Comparison of ENCODE assay signal across 10 cellular contexts in the genomic region with DNA sequence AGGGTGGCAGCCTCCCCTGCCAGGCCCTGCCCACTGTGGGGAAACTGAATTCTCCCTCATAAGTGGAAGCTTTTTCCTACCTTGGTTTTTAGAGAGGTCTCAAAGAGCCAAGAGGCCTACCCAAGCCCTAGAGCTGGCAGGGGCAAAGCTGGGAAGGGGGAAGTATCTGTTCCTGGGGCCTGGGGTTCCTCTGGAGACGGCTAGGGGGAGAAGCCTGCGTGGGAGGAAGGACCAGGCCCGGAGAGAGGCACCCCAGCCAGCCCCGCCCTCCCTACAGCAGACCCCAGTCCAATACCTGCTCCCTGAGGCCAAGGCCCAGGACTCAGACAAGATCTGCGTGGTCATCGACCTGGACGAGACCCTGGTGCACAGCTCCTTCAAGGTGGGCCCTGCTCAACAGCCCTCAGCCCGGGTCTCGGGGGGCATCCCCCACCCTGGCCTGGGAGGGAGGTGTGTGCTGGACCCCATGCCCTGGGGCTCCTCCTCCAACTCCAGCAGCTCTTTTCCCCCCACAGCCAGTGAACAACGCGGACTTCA. TPM values are rescaled to one million over a fixed set of nuclear protein-coding genes. Genes with fewer than 3 reads are reported as not detected.
DNase-seq lines count a peak whose midpoint lies in the region; ATAC-seq, FAIRE-seq and TF ChIP-seq lines count a peak whose summit lies in the region.
"Had no signal": no experiment of that assay in that cellular context is flagged by ENCODE, and none has a peak within 500 bp of the region (broad histone marks: within the 10 kb centered on the region; RNA-seq: fewer than 3 reads in every experiment).

No MANE protein-coding gene starts in this region.

- peaks cover 68% of the 10 kb centered on the region for H3K4me1 Mint-ChIP-seq in CD14-positive monocyte

- peak; percentile 11 for TF ChIP-seq CTCF in CD14-positive monocyte (IDR thresholded peaks at IDR 0.05)
- no peak for TF ChIP-seq CTCF in RWPE1 (conservative IDR thresholded peaks at IDR 0.05; ENCODE audit: low read depth)
- TF ChIP-seq CTCF in esophagus muscularis mucosa (IDR thresholded peaks at IDR 0.05), result no peak
- no peak for TF ChIP-seq CTCF in parathyroid adenoma (IDR thresholded peaks at IDR 0.05)

- CTCF ChIA-PET in RWPE1 (lab: Yijun Ruan, JAX), result interaction anchor here (0.6 to 0.7 kb wide), 2 partner anchors 61 to 98 kb away, joined by 3 read pairs; no protein-coding TSS in a partner anchor

- peak; percentile 53 for DNase-seq in CD14-positive monocyte (ENCODE audit: low spot score)
- no peak for DNase-seq in RWPE1 (ENCODE audit: low spot score)
- no peak for DNase-seq in esophagus muscularis mucosa (ENCODE audit: extremely low spot score)
- no peak for DNase-seq in stimulated activated naive CD8-positive, alpha-beta T cell treated with anti-CD3 and anti-CD28 coated beads, Interleukin-15, Interleukin-2, amounts not matched to agents 100 U/mL and 50 U/mL, for 24 hours
- DNase-seq in DMS53 treated with DMSO at 0.1 percent for 48 hours (lab: John Stamatoyannopoulos, UW; ENCODE audit: unreplicated experiment), result no peak
- no peak for DNase-seq in RCC 7860 (ENCODE audit: low spot score)
- no peak for DNase-seq in NCI-H524 treated with DMSO at 0.1 percent for 48 hours (lab: John Stamatoyannopoulos, UW)
- DNase-seq: NCI-H1105 treated with DMSO at 0.1 percent for 48 hours had no signal

- TF ChIP-seq EP300 in esophagus muscularis mucosa (IDR thresholded peaks at IDR 0.05), result no peak

- POLR2A ChIA-PET in RWPE1 (lab: Yijun Ruan, JAX; ENCODE audit: low non-redundant PET), result no interaction called here

- peak overlapping the region; percentile 93 to 98 for H3K4me3 Mint-ChIP-seq in CD14-positive monocyte

- H3K27ac ChIP-seq in RWPE1 (peak overlapping the region; percentile 99), esophagus muscularis mucosa (replicated peaks in 1 of 4) (peak overlapping the region; percentile 98 to 100 (median 100)), parathyroid adenoma (peak overlapping the region; percentile 7)

- H3K9me3 Mint-ChIP-seq in CD14-positive monocyte, result peaks cover 0 to 4% (median 0%) of the 10 kb centered on the region in 7 donors

- H3K9ac ChIP-seq in parathyroid adenoma, result no peak overlapping the region

- no peak for FAIRE-seq in RCC 7860 (lab: Jason Lieb, UNC)
- FAIRE-seq: endothelial cell of umbilical vein had no signal

- no peaks in the 10 kb centered on the region for H3K9me3 ChIP-seq in esophagus muscularis mucosa
- H3K9me3 ChIP-seq in parathyroid adenoma (ENCODE audit: control insufficient read depth, low read length), result no peaks in the 10 kb centered on the region

- intact Hi-C loops in CD14-positive monocyte (cut with micrococcal nuclease) (loop anchor here (10.0 kb wide), 2 partner anchors 163 to 273 kb away; a partner anchor contains a TSS), esophagus muscularis mucosa (cut with DNase I) (no loop called here)

- peaks cover 26 to 41% (median 41%) of the 10 kb centered on the region in 4 donors for H3K36me3 ChIP-seq in esophagus muscularis mucosa
- no peaks in the 10 kb centered on the region for H3K36me3 ChIP-seq in parathyroid adenoma (ENCODE audit: control insufficient read depth, insufficient read depth, low read length)

- peak overlapping the region; percentile 31 to 79 (median 59) for H3K27ac Mint-ChIP-seq in CD14-positive monocyte

- no peak for ATAC-seq in stimulated activated naive CD8-positive, alpha-beta T cell treated with anti-CD3 and anti-CD28 coated beads, Interleukin-15, Interleukin-2, amounts not matched to agents 100 U/mL and 50 U/mL, for 24 hours

- peaks cover 29 to 38% of the 10 kb centered on the region in 2 donors for H3K36me3 Mint-ChIP-seq in CD14-positive monocyte

- H3K4me1 ChIP-seq in esophagus muscularis mucosa, result peaks cover 58 to 85% (median 78%) of the 10 kb centered on the region in 4 donors
- H3K4me1 ChIP-seq in parathyroid adenoma, result peaks cover 16% of the 10 kb centered on the region

- peak overlapping the region; percentile 88 to 96 (median 93) for H3K4me3 ChIP-seq in esophagus muscularis mucosa
- no peak overlapping the region for H3K4me3 ChIP-seq in parathyroid adenoma (ENCODE audit: low read depth, low read length)

- no CpG with 5 or more reads among the region's 11 CpGs for WGBS in esophagus muscularis mucosa

- TF ChIP-seq POLR2A in esophagus muscularis mucosa (IDR thresholded peaks at IDR 0.05; ENCODE audit: low read depth), result no peak

- peaks cover 0 to 2% (median 0%) of the 10 kb centered on the region in 3 donors for H3K27me3 Mint-ChIP-seq in CD14-positive monocyte (ENCODE audit: low read depth in 3 of 3)

- H2AFZ ChIP-seq in parathyroid adenoma, result no peak overlapping the region

- no peaks in the 10 kb centered on the region for H3K27me3 ChIP-seq in esophagus muscularis mucosa
- no peaks in the 10 kb centered on the region for H3K27me3 ChIP-seq in parathyroid adenoma (ENCODE audit: control insufficient read depth, insufficient read depth, low read length)

- H3K4me2 ChIP-seq in parathyroid adenoma (ENCODE audit: low read length), result no peak overlapping the region

- peaks cover 5% of the 10 kb centered on the region for H3K79me2 ChIP-seq in parathyroid adenoma

RNA-seq across cellular contexts. Expression of a gene that starts 2.2 kb away (rescaled TPM):
- 10 to 100 TPM; 46.4 to 49.9 TPM for polyA plus RNA-seq in CD14-positive monocyte
- 100 to 1,000 TPM; 121 to 176 (median 137) TPM for total RNA-seq in esophagus muscularis mucosa

RNA-seq across cellular contexts. Expression of a gene that starts 17.0 kb away (rescaled TPM):
- polyA plus RNA-seq in CD14-positive monocyte, result not detected
- total RNA-seq in esophagus muscularis mucosa, result under 1 TPM in 1 of 4 donors, not detected in 3; 0.86 TPM
- total RNA-seq: endothelial cell of umbilical vein had no signal
- polyA plus RNA-seq: endothelial cell of umbilical vein had no signal

RNA-seq across cellular contexts. Expression of a gene that starts 19.8 kb away (rescaled TPM):
- 100 to 1,000 TPM; 184 to 352 TPM for polyA plus RNA-seq in CD14-positive monocyte
- 10 to 100 TPM in 2 of 4 donors, 1 to 10 TPM in 2; 5.6 to 38.1 (median 20.7) TPM for total RNA-seq in esophagus muscularis mucosa
- total RNA-seq: endothelial cell of umbilical vein had no signal

RNA-seq across cellular contexts. Expression of a gene that starts 45.2 kb away (rescaled TPM):
- polyA plus RNA-seq in CD14-positive monocyte, result 1 to 10 TPM; 2.9 to 5.5 TPM
- total RNA-seq in esophagus muscularis mucosa, result not detected
- total RNA-seq: endothelial cell of umbilical vein had no signal
- polyA plus RNA-seq: endothelial cell of umbilical vein had no signal

Comparison
In these comparisons a context has a peak if more than half of its experiments do, and no peak if none do; other contexts are left out.
1. H3K27ac ChIP-seq: peak in every context shown above with its lines; median percentile 100 in esophagus muscularis mucosa; 99 in RWPE1; 7 in parathyroid adenoma.